ENCODE assay signal across 18 cellular contexts in the genomic region with DNA sequence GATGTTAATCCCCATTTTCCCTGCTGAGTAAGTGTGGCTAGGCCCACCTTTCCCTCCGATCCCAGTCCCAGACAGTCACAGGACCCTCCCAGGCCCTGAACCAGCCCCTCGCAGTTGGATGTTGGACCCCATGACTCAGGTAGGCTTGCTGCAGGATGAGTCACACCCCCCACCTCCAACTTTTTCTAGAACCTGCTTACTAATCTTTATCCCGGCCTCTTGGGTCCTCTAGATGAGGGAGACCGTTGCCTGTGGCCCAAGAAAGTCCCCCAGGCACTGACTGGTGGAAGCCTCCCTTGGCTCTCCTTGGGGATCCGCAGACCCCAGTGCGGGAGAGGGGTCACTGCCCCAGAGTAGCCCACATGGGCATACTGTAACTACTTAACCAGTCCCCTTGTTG.
A peak's percentile ranks its signal among the peaks of the same experiment; 100 is the strongest.
DNase-seq lines count a peak whose midpoint lies in the region; ATAC-seq, FAIRE-seq and TF ChIP-seq lines count a peak whose summit lies in the region.
"Had no signal": no experiment of that assay in that cellular context is flagged by ENCODE, and none has a peak within 500 bp of the region (broad histone marks: within the 10 kb centered on the region; RNA-seq: fewer than 3 reads in every experiment).

No MANE protein-coding gene starts in this region.

- H2BK20ac ChIP-seq in IMR-90 (ENCODE audit: low read depth, low read length), result no peak overlapping the region

- H3K9me3 ChIP-seq in IMR-90 (ENCODE audit: control insufficient read depth, insufficient read depth, low read length), result no peaks in the 10 kb centered on the region
- H3K9me3 ChIP-seq in spleen, result no peaks in the 10 kb centered on the region
- H3K9me3 ChIP-seq: colonic mucosa, gastroesophageal sphincter, Peyer's patch, suprapubic skin had no signal

- no peak overlapping the region for H3K14ac ChIP-seq in IMR-90 (replicated peaks; ENCODE audit: low read depth, low read length)

- ATAC-seq in IMR-90 (ENCODE audit: low read depth), result no peak
- no peak for ATAC-seq in HG02970 (IDR thresholded peaks at IDR 0.05; ENCODE audit: low FRiP score, unreplicated experiment)

- H3K36me3 ChIP-seq in IMR-90 (ENCODE audit: control insufficient read depth, insufficient read depth, low read length) (peaks cover 22% of the 10 kb centered on the region), bronchial epithelial cell (ENCODE audit: control insufficient read depth, insufficient read depth, low read length) (peaks cover 2% of the 10 kb centered on the region), spleen (peaks cover 0 to 3% (median 0%) of the 10 kb centered on the region in 6 donors)
- H3K36me3 ChIP-seq: colonic mucosa, Peyer's patch, suprapubic skin had no signal

- H3K9me3 Mint-ChIP-seq in activated naive CD4-positive, alpha-beta T cell treated with anti-CD3 and anti-CD28 coated beads for 36 hours, result no peaks in the 10 kb centered on the region
- H3K9me3 Mint-ChIP-seq in osteocyte (ENCODE audit: unreplicated experiment), result no peaks in the 10 kb centered on the region
- H3K9me3 Mint-ChIP-seq: T-cell had no signal

- H3K23ac ChIP-seq in IMR-90 (ENCODE audit: low read depth, low read length), result no peak overlapping the region

- TF ChIP-seq CTCF in IMR-90 (conservative IDR thresholded peaks at IDR 0.05; ENCODE audit: low read depth, low read length) (no peak), bronchial epithelial cell (IDR thresholded peaks at IDR 0.05; ENCODE audit: insufficient read depth, low read length, severe bottlenecking) (no peak), osteocyte (IDR thresholded peaks at IDR 0.05) (no peak), spleen (IDR thresholded peaks at IDR 0.05 in 8 of 11, conservative IDR thresholded peaks at IDR 0.05 in 3 of 11) (no peak)

- no peak overlapping the region for H2BK5ac ChIP-seq in IMR-90 (ENCODE audit: low read depth, low read length, poor library complexity, severe bottlenecking)

- H3K27me3 ChIP-seq in IMR-90 (ENCODE audit: control insufficient read depth, insufficient read depth, low read length) (no peaks in the 10 kb centered on the region), bronchial epithelial cell (ENCODE audit: control insufficient read depth, insufficient read depth, low read length) (no peaks in the 10 kb centered on the region), spleen (replicated peaks in 1 of 7) (no peaks in the 10 kb centered on the region)
- H3K27me3 ChIP-seq: colonic mucosa, gastroesophageal sphincter, Peyer's patch, suprapubic skin had no signal

- in situ Hi-C loops in IMR-90 (cut with MboI; ENCODE audit: low sequenced_read_pairs), result no loop called here

- intact Hi-C loops in activated naive CD4-positive, alpha-beta T cell treated with anti-CD3 and anti-CD28 coated beads for 36 hours (cut with micrococcal nuclease), result no loop called here
- intact Hi-C loops in IMR-90 (cut with micrococcal nuclease) (no loop called here), spleen (cut with DNase I; ENCODE audit: low total_unique reads) (no loop called here)

- no peak overlapping the region for H3K4ac ChIP-seq in IMR-90 (ENCODE audit: low read depth, low read length)

- H3K27ac ChIP-seq in IMR-90 (ENCODE audit: insufficient read depth, low read length) (no peak overlapping the region), spleen (no peak overlapping the region)
- H3K27ac ChIP-seq: colonic mucosa, HL-60, Peyer's patch, suprapubic skin had no signal

- no peaks in the 10 kb centered on the region for H3K36me3 Mint-ChIP-seq in activated naive CD4-positive, alpha-beta T cell treated with anti-CD3 and anti-CD28 coated beads for 36 hours (ENCODE audit: low read depth)
- peaks cover 27% of the 10 kb centered on the region for H3K36me3 Mint-ChIP-seq in osteocyte (ENCODE audit: unreplicated experiment)
- H3K36me3 Mint-ChIP-seq: T-cell had no signal

- H3K9ac ChIP-seq in IMR-90 (ENCODE audit: low read depth, low read length), result no peak overlapping the region

- DNase-seq in activated naive CD4-positive, alpha-beta T cell treated with anti-CD3 and anti-CD28 coated beads for 36 hours, result peak; percentile 42
- no peak for DNase-seq in activated naive CD4-positive, alpha-beta T cell treated with anti-CD3 and anti-CD28 coated beads, Interleukin-2, amount 50 U/mL, for 16 hours
- DNase-seq in IMR-90 (peak; percentile 46), bronchial epithelial cell (ENCODE audit: low read depth) (peak; percentile 71), osteocyte (ENCODE audit: extremely low spot score, unreplicated experiment) (no peak), spleen (no peak), hepatic stellate cell (ENCODE audit: low spot score) (no peak)
- DNase-seq: colonic mucosa, KG1, NCI-H1092 treated with DMSO at 0.1 percent for 48 hours, NCI-H748 treated with DMSO at 0.1 percent for 48 hours, Peyer's patch had no signal

- H3K56ac ChIP-seq in IMR-90 (ENCODE audit: extremely low read depth, insufficient read depth, low read length), result no peak overlapping the region

- H2AK9ac ChIP-seq in IMR-90 (replicated peaks; ENCODE audit: low read depth, low read length, poor library complexity), result no peak overlapping the region

- no peak overlapping the region for H3K4me2 ChIP-seq in IMR-90 (ENCODE audit: low read depth, low read length)

- H3K4me1 ChIP-seq in IMR-90 (ENCODE audit: control insufficient read depth, insufficient read depth, low read length), result peaks cover 7% of the 10 kb centered on the region; the same call in 1 of the 2 replicates
- H3K4me1 ChIP-seq in spleen, result peaks cover 0 to 39% (median 20%) of the 10 kb centered on the region in 6 donors
- H3K4me1 ChIP-seq: colonic mucosa had no signal

- no peak overlapping the region for H2AFZ ChIP-seq in IMR-90 (replicated peaks; ENCODE audit: low read length, poor library complexity)

- H3K27me3 Mint-ChIP-seq in activated naive CD4-positive, alpha-beta T cell treated with anti-CD3 and anti-CD28 coated beads for 36 hours (ENCODE audit: low read depth), result no peaks in the 10 kb centered on the region
- H3K27me3 Mint-ChIP-seq in osteocyte (ENCODE audit: unreplicated experiment), result no peaks in the 10 kb centered on the region
- H3K27me3 Mint-ChIP-seq: T-cell had no signal

- POLR2A ChIA-PET in IMR-90 (lab: Charles Lee; ENCODE audit: unreplicated experiment), result no interaction called here

- TF ChIP-seq POLR2A in IMR-90 (IDR thresholded peaks at IDR 0.05; ENCODE audit: low read depth, low read length) (no peak), spleen (IDR thresholded peaks at IDR 0.05) (no peak)

- CTCF ChIA-PET in activated naive CD4-positive, alpha-beta T cell treated with anti-CD3 and anti-CD28 coated beads for 36 hours (lab: Charles Lee), result no interaction called here
- CTCF ChIA-PET in IMR-90 (lab: Yijun Ruan, JAX), result interaction anchor here (1.0 kb wide), 1 partner anchor 109 kb away, joined by 3 read pairs; no protein-coding TSS in a partner anchor

- TF ChIP-seq RAD21 in IMR-90 (IDR thresholded peaks at IDR 0.05; ENCODE audit: low read length), result no peak

- H2AK5ac ChIP-seq in IMR-90 (ENCODE audit: low read depth, low read length), result no peak overlapping the region

- no peak overlapping the region for H3K4me3 Mint-ChIP-seq in activated naive CD4-positive, alpha-beta T cell treated with anti-CD3 and anti-CD28 coated beads for 36 hours
- H3K4me3 Mint-ChIP-seq in osteocyte (ENCODE audit: unreplicated experiment), result no peak overlapping the region

- H2BK15ac ChIP-seq in IMR-90 (ENCODE audit: low read depth, low read length), result no peak overlapping the region

- FAIRE-seq in bronchial epithelial cell (lab: Jason Lieb, UNC), result no peak

- H3K4me1 Mint-ChIP-seq in activated naive CD4-positive, alpha-beta T cell treated with anti-CD3 and anti-CD28 coated beads for 36 hours (ENCODE audit: low read depth), result peaks cover 24% of the 10 kb centered on the region
- peaks cover 81% of the 10 kb centered on the region for H3K4me1 Mint-ChIP-seq in osteocyte (ENCODE audit: unreplicated experiment)

- peaks cover 22% of the 10 kb centered on the region for H3K9me1 ChIP-seq in IMR-90 (ENCODE audit: insufficient read depth, low read length)

- no peak overlapping the region for H3K18ac ChIP-seq in IMR-90 (ENCODE audit: low read depth, low read length)

- H3K27ac Mint-ChIP-seq in activated naive CD4-positive, alpha-beta T cell treated with anti-CD3 and anti-CD28 coated beads for 36 hours, result peak overlapping the region; percentile 57
- peak overlapping the region; percentile 95 for H3K27ac Mint-ChIP-seq in osteocyte (ENCODE audit: unreplicated experiment)

- H4K91ac ChIP-seq in IMR-90 (ENCODE audit: insufficient read depth, low read depth, low read length), result no peak overlapping the region

- 84% methylated on average over 4 of the region's 6 CpGs; no CpG with 5 or more reads in 1 of the 2 experiments for WGBS in IMR-90 (ENCODE audit: extremely low coverage in 2 of 2, insufficient read length in 1 of 2), 2 experiments
- 93 to 97% (median 94%) methylated on average over 6 of the region's 6 CpGs for WGBS in spleen, 5 donors

- no peak overlapping the region for H2BK120ac ChIP-seq in IMR-90 (ENCODE audit: low read depth, low read length)

- dilution Hi-C loops in IMR-90 (cut with HindIII; ENCODE audit: low sequenced_read_pairs, unreplicated experiment), result no loop called here

- peaks cover 29 to 73% of the 10 kb centered on the region in 2 experiments for H3K79me1 ChIP-seq in IMR-90 (ENCODE audit: low read depth in 1 of 2, low read length in 2 of 2)

- H4K20me1 ChIP-seq in IMR-90 (ENCODE audit: insufficient read depth, low read length), result peaks cover 13% of the 10 kb centered on the region

- H3K4me3 ChIP-seq in IMR-90 (ENCODE audit: insufficient read depth, low read depth, low read length) (no peak overlapping the region), bronchial epithelial cell (ENCODE audit: low read depth, low read length) (no peak overlapping the region), spleen (no peak overlapping the region)
- H3K4me3 ChIP-seq: colonic mucosa, gastroesophageal sphincter, lung, Peyer's patch, suprapubic skin had no signal

- BruUV-seq in IMR-90 (replicated peaks; lab: Mats Ljungman, UMichigan), result no TSS peak

- no peak overlapping the region for H4K8ac ChIP-seq in IMR-90 (ENCODE audit: low read depth in 2 of 2, low read length in 2 of 2)

- H4K5ac ChIP-seq in IMR-90 (ENCODE audit: low read depth, low read length), result no peak overlapping the region

TF ChIP-seq in IMR-90, 13 proteins besides CTCF, POLR2A, EP300 and RAD21:
- peak; percentile 20; the same call in 1 of the 2 replicates for TF ChIP-seq FOS (IDR thresholded peaks at IDR 0.05; ENCODE audit: low read depth, low read length)
- TF ChIP-seq USF2 (IDR thresholded peaks at IDR 0.05; ENCODE audit: low read depth, low read length), result no peak

Comparison
In these comparisons a context has a peak if more than half of its experiments do, and no peak if none do; other contexts are left out.
1. DNase-seq: peak in activated naive CD4-positive, alpha-beta T cell treated with anti-CD3 and anti-CD28 coated beads for 36 hours (single experiment), IMR-90 (single experiment) and bronchial epithelial cell (single experiment); none in activated naive CD4-positive, alpha-beta T cell treated with anti-CD3 and anti-CD28 coated beads, Interleukin-2, amount 50 U/mL, for 16 hours (single experiment), osteocyte (single experiment), spleen (single experiment) and hepatic stellate cell (single experiment).